Comparison of ENCODE assay signal across 8 cellular contexts in genomic region chr6:57221191-57221935, GRCh38. TPM values are rescaled to one million over a fixed set of nuclear protein-coding genes. Genes with fewer than 3 reads are reported as not detected.
DNase-seq lines count a peak whose midpoint lies in the region; ATAC-seq lines count a peak whose summit lies in the region.

No MANE protein-coding gene starts in this region.

- peak; percentile 39 for ATAC-seq in GM18517 (IDR thresholded peaks at IDR 0.05; ENCODE audit: unreplicated experiment)
- ATAC-seq in HG03025 (IDR thresholded peaks at IDR 0.05; ENCODE audit: low FRiP score, unreplicated experiment): peak; percentile 71

- H3K9me3 ChIP-seq in effector memory CD4-positive, alpha-beta T cell (ENCODE audit: control insufficient read depth, low read length): no peaks in the 10 kb centered on the region

- peak; percentile 69 for DNase-seq in AG08396 (ENCODE audit: low spot score)
- DNase-seq in NCI-H2196 (lab: John Stamatoyannopoulos, UW; ENCODE audit: unreplicated experiment): peak; percentile 60
- peak; percentile 20 for DNase-seq in activated CD4-positive, alpha-beta T cell treated with anti-CD3 and anti-CD28 coated beads, Interleukin-2, amount 50 U/mL, for 1 hour
- DNase-seq in effector memory CD4-positive, alpha-beta T cell: peak; percentile 3 to 31 (median 27)
- DNase-seq in lung microvascular endothelial cell (ENCODE audit: low read depth in 2 of 2): peak; percentile 60 to 70
- DNase-seq in stimulated activated CD8-positive, alpha-beta memory T cell treated with anti-CD3 and anti-CD28 coated beads, Interleukin-12 subunit alpha, Interleukin-12 subunit beta, amount 100 ng/mL, for 24 hours (ENCODE audit: extremely low read depth): peak; percentile 20

- peak overlapping the region; percentile 56 for H3K27ac ChIP-seq in effector memory CD4-positive, alpha-beta T cell (ENCODE audit: insufficient read depth, low read length, poor library complexity, severe bottlenecking)

- H3K36me3 ChIP-seq in effector memory CD4-positive, alpha-beta T cell (ENCODE audit: control insufficient read depth, insufficient read depth, low read length): no peaks in the 10 kb centered on the region

- H3K27me3 ChIP-seq in effector memory CD4-positive, alpha-beta T cell (replicated peaks; ENCODE audit: control insufficient read depth, insufficient read depth, low read length, poor library complexity, severe bottlenecking): peaks cover 10% of the 10 kb centered on the region

- no peaks in the 10 kb centered on the region for H3K4me1 ChIP-seq in effector memory CD4-positive, alpha-beta T cell (ENCODE audit: control insufficient read depth, insufficient read depth, low read length, poor library complexity, severe bottlenecking)

- peak overlapping the region; percentile 94 for H3K4me3 ChIP-seq in effector memory CD4-positive, alpha-beta T cell (ENCODE audit: insufficient read depth, low read depth, low read length, poor library complexity, severe bottlenecking)

RNA-seq across cellular contexts. Expression of gene RAB23, which starts 0.7 kb away (rescaled TPM):
- 3.6 and 3.9 TPM in 2 replicates for total RNA-seq in lung microvascular endothelial cell

RNA-seq across cellular contexts. Expression of gene BAG2, which starts 49.2 kb away (rescaled TPM):
- 0.40 and 0.87 TPM in 2 replicates for total RNA-seq in lung microvascular endothelial cell

Comparison
In these comparisons a context has a peak if more than half of its experiments do, and no peak if none do; other contexts are left out.
1. Peak in every context shown above with its lines: DNase-seq, ATAC-seq, H3K4me3 ChIP-seq and H3K27ac ChIP-seq.